In the genomic region with DNA sequence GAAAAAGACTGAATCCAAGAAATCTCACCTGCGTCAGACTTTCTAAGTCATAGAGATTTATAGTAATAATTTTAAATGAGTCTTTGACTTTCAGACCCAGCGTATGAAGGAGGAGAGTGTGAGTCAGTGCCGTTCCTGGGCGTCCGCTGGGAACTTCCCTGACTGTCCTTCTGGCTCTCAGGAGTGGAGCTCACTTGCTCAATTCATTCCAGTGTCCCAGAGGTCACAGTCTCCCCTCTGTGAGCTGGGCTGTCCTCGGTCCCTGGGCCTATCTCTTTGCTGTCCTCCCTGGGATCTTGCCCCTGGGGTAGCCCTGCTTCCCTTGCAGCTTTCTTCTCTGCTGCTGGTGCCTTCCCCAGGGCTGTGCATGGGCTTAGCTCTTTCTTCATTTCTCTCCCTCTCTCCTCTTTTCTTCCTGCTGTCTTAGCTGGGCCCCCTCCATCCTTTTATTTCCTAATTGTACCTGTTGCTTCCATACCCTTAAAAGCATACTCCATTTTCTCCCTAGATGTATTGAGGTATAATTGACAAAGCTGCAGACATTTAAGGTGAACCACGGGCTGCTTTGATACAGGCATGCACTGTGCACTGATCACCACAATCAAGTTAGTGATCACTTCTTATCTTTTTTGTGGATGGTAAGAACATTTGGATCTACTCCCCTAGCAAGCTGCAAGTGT, we compare ENCODE assay signal across 20 cellular contexts. TPM values are rescaled to one million over a fixed set of nuclear protein-coding genes. Genes with fewer than 3 reads are reported as not detected.
"Had no signal": no experiment of that assay in that cellular context is flagged by ENCODE, and none has a peak within 500 bp of the region (broad histone marks: within the 10 kb centered on the region; RNA-seq: fewer than 3 reads in every experiment).

No MANE protein-coding gene starts in this region.

- H3K27me3 Mint-ChIP-seq: activated T-cell treated with anti-CD3 and anti-CD28 coated beads, Interleukin-2, amount 50 U/mL, for 24 hours had no signal

- H3K4me1 Mint-ChIP-seq: activated T-helper 17 cell treated with anti-CD3 and anti-CD28 coated beads, Interleukin-2, amount 50 U/mL, for 72 hours; memory B cell had no signal

- H3K9me3 Mint-ChIP-seq: activated T-cell treated with anti-CD3 and anti-CD28 coated beads, Interleukin-2, amount 50 U/mL, for 24 hours; activated T-helper 17 cell treated with anti-CD3 and anti-CD28 coated beads, Interleukin-2, amount 50 U/mL, for 72 hours; nephron had no signal

- H3K9me3 ChIP-seq: breast epithelium, pancreas, upper lobe of right lung had no signal

- H3K4me2 ChIP-seq: smooth muscle cell had no signal

- ATAC-seq: activated CD8-positive, alpha-beta T cell treated with anti-CD3 and anti-CD28 coated beads, Interleukin-2, amount 10 ng/mL, durations not matched to agents 7 days and 5 days; activated naive CD4-positive, alpha-beta T cell treated with anti-CD3 and anti-CD28 coated beads, Interleukin-2, amount 50 U/mL, for 72 hours; activated T-helper 17 cell treated with anti-CD3 and anti-CD28 coated beads, Interleukin-2, amount 50 U/mL, for 72 hours; sciatic nerve had no signal

- H3K27me3 ChIP-seq: breast epithelium, pancreas, upper lobe of right lung had no signal

- H3K4me3 ChIP-seq: breast epithelium, coronary artery, pancreas, smooth muscle cell, upper lobe of right lung had no signal

- H3K4me1 ChIP-seq: breast epithelium, upper lobe of right lung had no signal

- H3K36me3 Mint-ChIP-seq: activated naive CD4-positive, alpha-beta T cell treated with anti-CD3 and anti-CD28 coated beads, Interleukin-2, amount 50 U/mL, for 72 hours had no signal

- DNase-seq: activated CD4-positive, alpha-beta T cell treated with anti-CD3 and anti-CD28 coated beads for 1 hour; activated CD4-positive, alpha-beta T cell treated with anti-CD3 and anti-CD28 coated beads, Interleukin-2, amount 50 U/mL, for 1 hour; activated CD8-positive, alpha-beta T cell treated with anti-CD3 and anti-CD28 coated beads, Interleukin-2, amount 10 ng/mL, durations not matched to agents 7 days and 5 days; activated T-cell treated with anti-CD3 and anti-CD28 coated beads, Interleukin-2, amount 50 U/mL, for 24 hours; cerebellar nuclear complex; hypothalamus; pancreas; stimulated activated CD4-positive, alpha-beta T cell treated with anti-CD3 and anti-CD28 coated beads, Interleukin-15, amount 100 ng/mL, for 24 hours; stimulated activated naive CD4-positive, alpha-beta T cell; T-helper 1 cell; upper lobe of right lung had no signal

- H3K27ac Mint-ChIP-seq: activated CD8-positive, alpha-beta T cell treated with anti-CD3 and anti-CD28 coated beads, Interleukin-2, amount 10 ng/mL, durations not matched to agents 7 days and 5 days; activated naive CD4-positive, alpha-beta T cell treated with anti-CD3 and anti-CD28 coated beads, Interleukin-2, amount 50 U/mL, for 72 hours; activated T-cell treated with anti-CD3 and anti-CD28 coated beads, Interleukin-2, amount 50 U/mL, for 24 hours; activated T-helper 17 cell treated with anti-CD3 and anti-CD28 coated beads, Interleukin-2, amount 50 U/mL, for 72 hours; memory B cell; nephron had no signal

- H3K36me3 ChIP-seq: breast epithelium, pancreas, upper lobe of right lung had no signal

- H3K4me3 Mint-ChIP-seq: activated CD8-positive, alpha-beta T cell treated with anti-CD3 and anti-CD28 coated beads, Interleukin-2, amount 10 ng/mL, durations not matched to agents 7 days and 5 days; activated T-cell treated with anti-CD3 and anti-CD28 coated beads, Interleukin-2, amount 50 U/mL, for 24 hours; activated T-helper 17 cell treated with anti-CD3 and anti-CD28 coated beads, Interleukin-2, amount 50 U/mL, for 72 hours; memory B cell; nephron had no signal

- H3K27ac ChIP-seq: breast epithelium, coronary artery, epithelial cell of prostate, upper lobe of right lung had no signal

RNA-seq across cellular contexts. Expression of a gene that starts 11.6 kb away (rescaled TPM):
- total RNA-seq: activated CD8-positive, alpha-beta T cell treated with anti-CD3 and anti-CD28 coated beads, Interleukin-2, amount 10 ng/mL, durations not matched to agents 7 days and 5 days; activated naive CD4-positive, alpha-beta T cell treated with anti-CD3 and anti-CD28 coated beads, Interleukin-2, amount 50 U/mL, for 72 hours; activated T-helper 17 cell treated with anti-CD3 and anti-CD28 coated beads, Interleukin-2, amount 50 U/mL, for 72 hours had no signal
